8 cellular contexts compared by ENCODE assay signal in genomic region chr12:26471560-26471959, GRCh38.
DNase-seq lines count a peak whose midpoint lies in the region; ATAC-seq and TF ChIP-seq lines count a peak whose summit lies in the region.

No MANE protein-coding gene starts in this region.

- H3K4me3 Mint-ChIP-seq in stimulated activated naive CD8-positive, alpha-beta T cell treated with anti-CD3 and anti-CD28 coated beads, Interleukin-15, Interleukin-2, amounts not matched to agents 100 ng/mL and 50 ng/mL, for 24 hours = no peak overlapping the region

- H3K4me1 Mint-ChIP-seq in stimulated activated naive CD8-positive, alpha-beta T cell treated with anti-CD3 and anti-CD28 coated beads, Interleukin-15, Interleukin-2, amounts not matched to agents 100 ng/mL and 50 ng/mL, for 24 hours (ENCODE audit: low read depth) = peaks cover 23% of the 10 kb centered on the region

- H3K27me3 Mint-ChIP-seq in stimulated activated naive CD8-positive, alpha-beta T cell treated with anti-CD3 and anti-CD28 coated beads, Interleukin-15, Interleukin-2, amounts not matched to agents 100 ng/mL and 50 ng/mL, for 24 hours = no peaks in the 10 kb centered on the region

- in situ Hi-C loops in brain microvascular endothelial cell (cut with HindIII; ENCODE audit: low pct_ligation_motif_present, low sequenced_read_pairs) = no loop called here

- peaks cover 59% of the 10 kb centered on the region for H3K36me3 Mint-ChIP-seq in stimulated activated naive CD8-positive, alpha-beta T cell treated with anti-CD3 and anti-CD28 coated beads, Interleukin-15, Interleukin-2, amounts not matched to agents 100 ng/mL and 50 ng/mL, for 24 hours (ENCODE audit: low read depth)

- TF ChIP-seq CTCF in GM10248 (IDR thresholded peaks at IDR 0.05; ENCODE audit: control extremely low read depth, extremely low read depth, low read depth, missing control alignments) (peak; percentile 24), brain microvascular endothelial cell (IDR thresholded peaks at IDR 0.05; ENCODE audit: low read depth, low read length, missing control alignments) (no peak)

- CTCF ChIA-PET in GM10248 (lab: Yijun Ruan, JAX) = no interaction called here

- H3K9me3 Mint-ChIP-seq in stimulated activated naive CD8-positive, alpha-beta T cell treated with anti-CD3 and anti-CD28 coated beads, Interleukin-15, Interleukin-2, amounts not matched to agents 100 ng/mL and 50 ng/mL, for 24 hours = no peaks in the 10 kb centered on the region

- H3K27ac Mint-ChIP-seq in stimulated activated naive CD8-positive, alpha-beta T cell treated with anti-CD3 and anti-CD28 coated beads, Interleukin-15, Interleukin-2, amounts not matched to agents 100 ng/mL and 50 ng/mL, for 24 hours = peak overlapping the region; percentile 57

- no peak overlapping the region for H3K4me3 ChIP-seq in brain microvascular endothelial cell (ENCODE audit: low read depth, low read length)

- DNase-seq in GM10248 (ENCODE audit: extremely low spot score) = peak; percentile 71
- DNase-seq in brain microvascular endothelial cell = peak; percentile 13
- DNase-seq in DMS53 treated with DMSO at 0.1 percent for 48 hours (lab: John Stamatoyannopoulos, UW; ENCODE audit: unreplicated experiment) = no peak
- no peak for DNase-seq in NCI-H128 (lab: John Stamatoyannopoulos, UW; ENCODE audit: unreplicated experiment)
- DNase-seq in stimulated activated CD4-positive, alpha-beta T cell treated with anti-CD3 and anti-CD28 coated beads, Interleukin-2, amount 100 ng/mL, for 24 hours = no peak

- no peak overlapping the region for H3K27ac ChIP-seq in brain microvascular endothelial cell

- ATAC-seq in GM21423 (IDR thresholded peaks at IDR 0.05; ENCODE audit: unreplicated experiment) (peak; percentile 76), HG03565 (IDR thresholded peaks at IDR 0.05; ENCODE audit: unreplicated experiment) (peak; percentile 73)

- POLR2A ChIA-PET in GM10248 (lab: Yijun Ruan, JAX) = no interaction called here

- H3K36me3 ChIP-seq in brain microvascular endothelial cell (replicated peaks) = no peaks in the 10 kb centered on the region

- H3K27me3 ChIP-seq in brain microvascular endothelial cell (replicated peaks) = no peaks in the 10 kb centered on the region

Comparison
In these comparisons a context has a peak if more than half of its experiments do, and no peak if none do; other contexts are left out.
1. DNase-seq: peak in GM10248 (single experiment) and brain microvascular endothelial cell (single experiment); none in DMS53 treated with DMSO at 0.1 percent for 48 hours (single experiment), NCI-H128 (single experiment) and stimulated activated CD4-positive, alpha-beta T cell treated with anti-CD3 and anti-CD28 coated beads, Interleukin-2, amount 100 ng/mL, for 24 hours (0 of 2).